Comparison of ENCODE assay signal across 8 cellular contexts in genomic region chr14:103121846-103122577, GRCh38. TPM values are rescaled to one million over a fixed set of nuclear protein-coding genes. Genes with fewer than 3 reads are reported as not detected.
DNase-seq lines count a peak whose midpoint lies in the region; ATAC-seq and TF ChIP-seq lines count a peak whose summit lies in the region.

No MANE protein-coding gene starts in this region.

- peaks cover 11 to 24% of the 10 kb centered on the region in 2 experiments for H3K4me1 ChIP-seq in SK-N-SH (ENCODE audit: control insufficient read depth in 1 of 2, insufficient read depth in 2 of 2, low read depth in 1 of 2, low read length in 1 of 2)
- H3K4me1 ChIP-seq in prostate gland (replicated peaks), result peaks cover 18% of the 10 kb centered on the region

- TF ChIP-seq RAD21 in SK-N-SH (IDR thresholded peaks at IDR 0.05; ENCODE audit: low read length), result 0 out of 2 replicates have a peak, but pooled peaks have one; percentile 11

- ATAC-seq in HG03095 (IDR thresholded peaks at IDR 0.05; ENCODE audit: unreplicated experiment) (no peak), GM21737 (IDR thresholded peaks at IDR 0.05; ENCODE audit: unreplicated experiment) (no peak)
- ATAC-seq in activated CD4-positive, alpha-beta T cell treated with anti-CD3 and anti-CD28 coated beads for 36 hours, result no peak

- H3K27ac ChIP-seq in SK-N-SH (ENCODE audit: low read depth in 2 of 2, low read length in 1 of 2) (peak overlapping the region; percentile 27 to 69; a peak in 3 of 4 replicates), prostate gland (peak overlapping the region; percentile 72 to 74)

- 12% methylated on average over 14 of the region's 23 CpGs for WGBS in SK-N-SH (ENCODE audit: low lambda C conversion rate)
- WGBS in prostate gland, result 5% methylated on average over 23 of the region's 23 CpGs

- peak overlapping the region; percentile 27 for H3K27ac Mint-ChIP-seq in Calu3 (ENCODE audit: unreplicated experiment)
- no peak overlapping the region for H3K27ac Mint-ChIP-seq in activated CD4-positive, alpha-beta T cell treated with anti-CD3 and anti-CD28 coated beads for 36 hours

- no peaks in the 10 kb centered on the region for H3K9me3 Mint-ChIP-seq in Calu3 (ENCODE audit: low read depth, unreplicated experiment)
- H3K9me3 Mint-ChIP-seq in activated CD4-positive, alpha-beta T cell treated with anti-CD3 and anti-CD28 coated beads for 36 hours (ENCODE audit: low read depth), result no peaks in the 10 kb centered on the region

- peak overlapping the region; percentile 69; the same call in 1 of the 2 replicates for H2AFZ ChIP-seq in SK-N-SH (ENCODE audit: low read depth)

- peaks cover 9% of the 10 kb centered on the region for H3F3A ChIP-seq in SK-N-SH (replicated peaks; ENCODE audit: insufficient read depth)

- intact Hi-C loops in Calu3 (cut with micrococcal nuclease; ENCODE audit: unreplicated experiment) (no loop called here), prostate gland (cut with DNase I) (no loop called here)
- intact Hi-C loops in activated CD4-positive, alpha-beta T cell treated with anti-CD3 and anti-CD28 coated beads for 36 hours (cut with DNase I, micrococcal nuclease), result no loop called here

- no peaks in the 10 kb centered on the region for H3K27me3 Mint-ChIP-seq in Calu3 (ENCODE audit: unreplicated experiment)
- peaks cover 23% of the 10 kb centered on the region for H3K27me3 Mint-ChIP-seq in activated CD4-positive, alpha-beta T cell treated with anti-CD3 and anti-CD28 coated beads for 36 hours

- H3K4me1 Mint-ChIP-seq in Calu3 (ENCODE audit: low read depth, unreplicated experiment), result peaks cover 28% of the 10 kb centered on the region
- H3K4me1 Mint-ChIP-seq in activated CD4-positive, alpha-beta T cell treated with anti-CD3 and anti-CD28 coated beads for 36 hours, result no peaks in the 10 kb centered on the region

- DNase-seq in Calu3 (peak; percentile 92), NCI-H1092 treated with DMSO at 0.1 percent for 48 hours (lab: John Stamatoyannopoulos, UW) (peak; percentile 78), SK-N-SH (peak; percentile 86), glomerular visceral epithelial cell (ENCODE audit: extremely low spot score) (peak; percentile 99), prostate gland (ENCODE audit: low spot score) (peak; percentile 77)
- DNase-seq in activated CD4-positive, alpha-beta T cell treated with anti-CD3 and anti-CD28 coated beads for 36 hours, result no peak

- no peaks in the 10 kb centered on the region for H3K79me2 ChIP-seq in SK-N-SH (ENCODE audit: insufficient read depth)

- no peaks in the 10 kb centered on the region for H3K9me2 ChIP-seq in SK-N-SH

- no TSS peak for BruUV-seq in Calu3 (replicated peaks; lab: Mats Ljungman, UMichigan)

- H3K4me3 Mint-ChIP-seq in Calu3 (ENCODE audit: low read depth, unreplicated experiment), result peak overlapping the region; percentile 41
- H3K4me3 Mint-ChIP-seq in activated CD4-positive, alpha-beta T cell treated with anti-CD3 and anti-CD28 coated beads for 36 hours, result no peak overlapping the region

- POLR2A ChIA-PET in SK-N-SH (lab: Yijun Ruan, JAX), result no interaction called here
- POLR2A ChIA-PET in activated CD4-positive, alpha-beta T cell treated with anti-CD3 and anti-CD28 coated beads for 36 hours (lab: Charles Lee), result no interaction called here

- peak overlapping the region; percentile 66; the same call in 1 of the 2 replicates for H3K4me2 ChIP-seq in SK-N-SH

- TF ChIP-seq CTCF in Calu3 (IDR thresholded peaks at IDR 0.05; ENCODE audit: unreplicated experiment) (no peak), SK-N-SH (IDR thresholded peaks at IDR 0.05) (no peak), prostate gland (IDR thresholded peaks at IDR 0.05) (no peak)

- CTCF ChIA-PET in Calu3 (lab: Charles Lee), result no interaction called here
- CTCF ChIA-PET in SK-N-SH (lab: Yijun Ruan, JAX), result interaction anchor here (7.8 kb wide), 1 partner anchor 18 kb away, joined by 81 read pairs; no protein-coding TSS in a partner anchor
- CTCF ChIA-PET in activated CD4-positive, alpha-beta T cell treated with anti-CD3 and anti-CD28 coated beads for 36 hours (lab: Charles Lee), result no interaction called here

- peak in 1 of 2 experiments; percentile 75; a peak in 1 of 4 replicates for TF ChIP-seq EP300 in SK-N-SH (IDR thresholded peaks at IDR 0.05; ENCODE audit: borderline replicate concordance in 1 of 2, low read depth in 1 of 2, low read length in 1 of 2)

- H3K9ac ChIP-seq in SK-N-SH, result peak overlapping the region; percentile 24; the same call in 1 of the 2 replicates

- H3K27me3 ChIP-seq in SK-N-SH (ENCODE audit: insufficient read depth) (no peaks in the 10 kb centered on the region), prostate gland (replicated peaks; ENCODE audit: insufficient read depth) (no peaks in the 10 kb centered on the region)

- no peaks in the 10 kb centered on the region for H4K20me1 ChIP-seq in SK-N-SH (ENCODE audit: insufficient read depth)

- H3K36me3 ChIP-seq in SK-N-SH (replicated peaks in 1 of 2; ENCODE audit: control insufficient read depth in 1 of 2, insufficient read depth in 2 of 2, low read length in 1 of 2), result no peaks in the 10 kb centered on the region
- no peaks in the 10 kb centered on the region for H3K36me3 ChIP-seq in prostate gland

- no peak for TF ChIP-seq POLR2A in prostate gland (IDR thresholded peaks at IDR 0.05)

- no peaks in the 10 kb centered on the region for H3K9me3 ChIP-seq in SK-N-SH
- H3K9me3 ChIP-seq in prostate gland, result no peaks in the 10 kb centered on the region

- H3K4me3 ChIP-seq in SK-N-SH (ENCODE audit: low read depth in 2 of 2, low read length in 1 of 2), result 0 out of 4 replicates have a peak overlapping the region, but pooled peaks of 1 of the 2 experiments have one; percentile 9
- H3K4me3 ChIP-seq in prostate gland, result no peak overlapping the region

- H3K36me3 Mint-ChIP-seq in Calu3 (ENCODE audit: insufficient read depth, unreplicated experiment), result peaks cover 42% of the 10 kb centered on the region
- no peaks in the 10 kb centered on the region for H3K36me3 Mint-ChIP-seq in activated CD4-positive, alpha-beta T cell treated with anti-CD3 and anti-CD28 coated beads for 36 hours (ENCODE audit: low read depth)

TF ChIP-seq in SK-N-SH, 30 proteins besides CTCF, POLR2A, EP300 and RAD21 (continues in another document):
- TF ChIP-seq MXI1 (IDR thresholded peaks at IDR 0.05; ENCODE audit: low read depth, low read length), result no peak
- no peak for TF ChIP-seq NRF1 (IDR thresholded peaks at IDR 0.05; ENCODE audit: low read depth, low read length)
- TF ChIP-seq NFIC (IDR thresholded peaks at IDR 0.05; ENCODE audit: borderline replicate concordance), result peak; percentile 99
- no peak for TF ChIP-seq USF1 (IDR thresholded peaks at IDR 0.05; ENCODE audit: borderline replicate concordance, low read depth)
- TF ChIP-seq FOSL2 (IDR thresholded peaks at IDR 0.05; ENCODE audit: borderline replicate concordance, low read depth), result no peak
- TF ChIP-seq FOXM1 (IDR thresholded peaks at IDR 0.05; ENCODE audit: low read depth), result no peak
- TF ChIP-seq SMC3 (IDR thresholded peaks at IDR 0.05; ENCODE audit: low read depth, low read length), result 0 out of 2 replicates have a peak, but pooled peaks have one; percentile 1
- TF ChIP-seq MEF2A (IDR thresholded peaks at IDR 0.05; ENCODE audit: borderline replicate concordance, low read depth), result no peak
- TF ChIP-seq RCOR1 (IDR thresholded peaks at IDR 0.05; ENCODE audit: low read length), result peak; percentile 51
- peak; percentile 69 for TF ChIP-seq GABPA (IDR thresholded peaks at IDR 0.05; ENCODE audit: low read depth)
- no peak for TF ChIP-seq GATA2 (CRISPR knock-in tag; IDR thresholded peaks at IDR 0.05)
- no peak for TF ChIP-seq IRF3 (IDR thresholded peaks at IDR 0.05; ENCODE audit: low read depth, low read length)
- TF ChIP-seq RFX5 (IDR thresholded peaks at IDR 0.05; ENCODE audit: low read length), result no peak
- TF ChIP-seq MAX (IDR thresholded peaks at IDR 0.05; ENCODE audit: low read depth), result no peak
- TF ChIP-seq TEAD4 (IDR thresholded peaks at IDR 0.05; ENCODE audit: borderline replicate concordance, insufficient read depth), result no peak

RNA-seq across cellular contexts. Expression of gene TNFAIP2, which starts 1.2 kb away (rescaled TPM):
- 113 and 195 TPM in 2 replicates for total RNA-seq in Calu3 (2022)
- 11.8 and 16.0 TPM in 2 replicates for polyA plus RNA-seq in SK-N-SH (2012; rRNA removed)
- polyA plus RNA-seq in SK-N-SH (2012; cell fraction: cytosol; rRNA removed), result 4.8 and 7.6 TPM in 2 replicates
- polyA plus RNA-seq in SK-N-SH (2012; cell fraction: nucleus; rRNA removed), result 31.4 and 61.9 TPM in 2 replicates
- total RNA-seq in prostate gland, result 10 to 100 TPM; 36.5 to 46.4 TPM
- total RNA-seq in activated CD4-positive, alpha-beta T cell treated with anti-CD3 and anti-CD28 coated beads for 36 hours, result 1 to 10 TPM; 1.7 to 1.8 TPM

RNA-seq across cellular contexts. Expression of gene EXOC3L4, which starts 27.5 kb away (rescaled TPM):
- total RNA-seq in Calu3 (2022), result 10.9 and 13.5 TPM in 2 replicates
- polyA plus RNA-seq in SK-N-SH (2012; rRNA removed), result 0.21 and 0.46 TPM in 2 replicates
- 0.04 and 0.08 TPM in 2 replicates for polyA plus RNA-seq in SK-N-SH (2012; cell fraction: cytosol; rRNA removed)
- polyA plus RNA-seq in SK-N-SH (2012; cell fraction: nucleus; rRNA removed), result 0.72 and 0.73 TPM in 2 replicates
- total RNA-seq in prostate gland, result 1 to 10 TPM in 1 of 2 donors, under 1 TPM in 1; 0.27 to 2.0 TPM
- total RNA-seq in activated CD4-positive, alpha-beta T cell treated with anti-CD3 and anti-CD28 coated beads for 36 hours, result not detected

RNA-seq across cellular contexts. Expression of gene LBHD2, which starts 38.0 kb away (rescaled TPM):
- total RNA-seq in Calu3 (2022) (not detected in 2 replicates), prostate gland (1 to 10 TPM in 1 of 2 donors, not detected in 1; 3.3 TPM)
- polyA plus RNA-seq in SK-N-SH (2012; rRNA removed), result not detected in 2 replicates
- polyA plus RNA-seq in SK-N-SH (2012; cell fraction: cytosol; rRNA removed), result not detected in 2 replicates
- not detected in 2 replicates for polyA plus RNA-seq in SK-N-SH (2012; cell fraction: nucleus; rRNA removed)
- not detected for total RNA-seq in activated CD4-positive, alpha-beta T cell treated with anti-CD3 and anti-CD28 coated beads for 36 hours

Comparison
In these comparisons a context has a peak if more than half of its experiments do, and no peak if none do; other contexts are left out.
1. RNA of gene TNFAIP2, which starts 1.2 kb away (total RNA-seq): 113 to 195 TPM in Calu3 and 36.5 to 46.4 TPM in prostate gland; 1.7 to 1.8 TPM in activated CD4-positive, alpha-beta T cell treated with anti-CD3 and anti-CD28 coated beads for 36 hours; every median in the first group is over 10 times any median in the second.